15 cellular contexts compared by ENCODE assay signal in genomic region chr12:101925935-101926334, GRCh38. TPM values are rescaled to one million over a fixed set of nuclear protein-coding genes. Genes with fewer than 3 reads are reported as not detected.
DNase-seq lines count a peak whose midpoint lies in the region; ATAC-seq and TF ChIP-seq lines count a peak whose summit lies in the region.
"Had no signal": no experiment of that assay in that cellular context is flagged by ENCODE, and none has a peak within 500 bp of the region (broad histone marks: within the 10 kb centered on the region; RNA-seq: fewer than 3 reads in every experiment).

No MANE protein-coding gene starts in this region.

- H3K9ac ChIP-seq in colonic mucosa (ENCODE audit: low read depth in 2 of 2, low read length in 2 of 2) (no peak overlapping the region), trophoblast cell (ENCODE audit: low read length) (no peak overlapping the region)

- H3K9me3 ChIP-seq in colonic mucosa (no peaks in the 10 kb centered on the region), trophoblast cell (ENCODE audit: insufficient read depth, low read depth, low read length) (peaks cover 2% of the 10 kb centered on the region)

- peak overlapping the region; percentile 96 for H4K91ac ChIP-seq in trophoblast cell (ENCODE audit: low read depth, low read length)

- H3K4me3 ChIP-seq in colonic mucosa (no peak overlapping the region), trophoblast cell (ENCODE audit: low read depth, low read length) (no peak overlapping the region)
- H3K4me3 ChIP-seq: cardiac muscle cell, PC-9 had no signal

- H2AFZ ChIP-seq in trophoblast cell (ENCODE audit: insufficient read depth, low read length, poor library complexity), result no peak overlapping the region
- H2AFZ ChIP-seq: PC-9 had no signal

- H3K27me3 ChIP-seq in colonic mucosa (no peaks in the 10 kb centered on the region), trophoblast cell (ENCODE audit: insufficient read depth, low read length) (no peaks in the 10 kb centered on the region)
- H3K27me3 ChIP-seq: cardiac muscle cell had no signal

- peaks cover 8% of the 10 kb centered on the region for H3K79me1 ChIP-seq in trophoblast cell (ENCODE audit: low read length)

- ATAC-seq in GM19023 (IDR thresholded peaks at IDR 0.05; ENCODE audit: unreplicated experiment), result no peak
- ATAC-seq: activated CD4-positive, CD25-positive, alpha-beta regulatory T cell treated with anti-CD3 and anti-CD28 coated beads, Interleukin-2, amount 50 U/mL, for 24 hours had no signal

- peak overlapping the region; percentile 78 for H2BK5ac ChIP-seq in trophoblast cell (ENCODE audit: low read depth, low read length, poor library complexity)

- H3K18ac ChIP-seq in trophoblast cell (ENCODE audit: low read length), result peak overlapping the region; percentile 63

- H3K23ac ChIP-seq in trophoblast cell (ENCODE audit: low read length), result no peak overlapping the region

- H3K36me3 ChIP-seq in colonic mucosa, result no peaks in the 10 kb centered on the region
- H3K36me3 ChIP-seq in trophoblast cell (ENCODE audit: control insufficient read depth in 1 of 2, insufficient read depth in 2 of 2, low read length in 2 of 2), result peaks cover 0 to 3% of the 10 kb centered on the region in 2 experiments
- H3K36me3 ChIP-seq: cardiac muscle cell had no signal

- peaks cover 40% of the 10 kb centered on the region for H3K4me1 Mint-ChIP-seq in CD14-positive monocyte

- H4K8ac ChIP-seq in trophoblast cell (ENCODE audit: low read depth, low read length), result peak overlapping the region; percentile 89

- peak overlapping the region in 1 of 2 donors; percentile 34 for H3K4me3 Mint-ChIP-seq in CD14-positive monocyte

- no peaks in the 10 kb centered on the region for H3K4me1 ChIP-seq in colonic mucosa
- peaks cover 8 to 9% of the 10 kb centered on the region in 2 experiments for H3K4me1 ChIP-seq in trophoblast cell (ENCODE audit: control insufficient read depth in 1 of 2, insufficient read depth in 2 of 2, low read length in 2 of 2)

- H3K27ac ChIP-seq in colonic mucosa (peak overlapping the region; percentile 18), trophoblast cell (ENCODE audit: low read depth, low read length) (peak overlapping the region; percentile 79)
- H3K27ac ChIP-seq: cardiac muscle cell, PC-9 had no signal

- no peak overlapping the region for H3K4me2 ChIP-seq in trophoblast cell (ENCODE audit: low read length)

- DNase-seq in CD14-positive monocyte (ENCODE audit: low spot score) (no peak), MV-4-11 (lab: John Stamatoyannopoulos, UW) (peak; percentile 38), colonic mucosa (no peak), trophoblast cell (no peak), HK-2 (ENCODE audit: unreplicated experiment) (no peak), mesenteric fat pad (ENCODE audit: low spot score) (no peak)
- DNase-seq in activated CD4-positive, alpha-beta T cell treated with anti-CD3 and anti-CD28 coated beads for 48 hours, result no peak
- DNase-seq: activated naive CD4-positive, alpha-beta T cell treated with anti-CD3 and anti-CD28 coated beads, Interleukin-2, amount 50 U/mL, for 16 hours; NCI-H1417 treated with DMSO at 0.1 percent for 48 hours; NCI-H446; stimulated activated CD4-positive, alpha-beta T cell treated with anti-CD3 and anti-CD28 coated beads, Interleukin-2, amount 100 ng/mL, for 48 hours had no signal

- TF ChIP-seq CTCF in CD14-positive monocyte (IDR thresholded peaks at IDR 0.05) (no peak), colonic mucosa (IDR thresholded peaks at IDR 0.05) (no peak)

- peak overlapping the region; percentile 33 to 92 (median 87) for H3K27ac Mint-ChIP-seq in CD14-positive monocyte

- H2AK5ac ChIP-seq in trophoblast cell (ENCODE audit: low read length), result peak overlapping the region; percentile 97

- intact Hi-C loops in CD14-positive monocyte (cut with micrococcal nuclease) (no loop called here), colonic mucosa (cut with DNase I) (no loop called here)

- peak overlapping the region; percentile 98 for H2BK120ac ChIP-seq in trophoblast cell (ENCODE audit: insufficient read depth, low read length, poor library complexity)

- peak overlapping the region; percentile 85 for H3K14ac ChIP-seq in trophoblast cell (ENCODE audit: low read length)

- H4K12ac ChIP-seq in trophoblast cell (ENCODE audit: low read depth, low read length), result peak overlapping the region; percentile 74

- H3K4ac ChIP-seq in trophoblast cell (ENCODE audit: low read depth, low read length), result peak overlapping the region; percentile 86

- WGBS in trophoblast cell (ENCODE audit: extremely low coverage, insufficient coverage, insufficient read length), result no CpG with 5 or more reads among the region's 6 CpGs

- H3K9me3 Mint-ChIP-seq in CD14-positive monocyte, result peaks cover 8 to 16% (median 13%) of the 10 kb centered on the region in 7 donors

- H2BK12ac ChIP-seq in trophoblast cell (ENCODE audit: low read length), result peak overlapping the region; percentile 100

- peaks cover 3% of the 10 kb centered on the region for H3K79me2 ChIP-seq in trophoblast cell (ENCODE audit: control insufficient read depth, insufficient read depth, low read length, poor library complexity)

- H3K36me3 Mint-ChIP-seq in CD14-positive monocyte, result peaks cover 19 to 25% of the 10 kb centered on the region in 2 donors

- peaks cover 0 to 2% (median 0%) of the 10 kb centered on the region in 3 donors for H3K27me3 Mint-ChIP-seq in CD14-positive monocyte (ENCODE audit: low read depth in 3 of 3)

RNA-seq across cellular contexts. Expression of gene DRAM1, which starts 48.6 kb away (rescaled TPM):
- polyA plus RNA-seq in CD14-positive monocyte, result 10 to 100 TPM; 43.0 to 49.7 TPM
- total RNA-seq in colonic mucosa (10 to 100 TPM in 1 of 2 donors, 1 to 10 TPM in 1; 4.0 to 10.0 TPM), mesenteric fat pad (35.3 TPM)
- 22.7 and 24.7 TPM in 2 replicates for polyA plus RNA-seq in trophoblast cell (2013)
